Comparison of ENCODE assay signal across 16 cellular contexts in the genomic region with DNA sequence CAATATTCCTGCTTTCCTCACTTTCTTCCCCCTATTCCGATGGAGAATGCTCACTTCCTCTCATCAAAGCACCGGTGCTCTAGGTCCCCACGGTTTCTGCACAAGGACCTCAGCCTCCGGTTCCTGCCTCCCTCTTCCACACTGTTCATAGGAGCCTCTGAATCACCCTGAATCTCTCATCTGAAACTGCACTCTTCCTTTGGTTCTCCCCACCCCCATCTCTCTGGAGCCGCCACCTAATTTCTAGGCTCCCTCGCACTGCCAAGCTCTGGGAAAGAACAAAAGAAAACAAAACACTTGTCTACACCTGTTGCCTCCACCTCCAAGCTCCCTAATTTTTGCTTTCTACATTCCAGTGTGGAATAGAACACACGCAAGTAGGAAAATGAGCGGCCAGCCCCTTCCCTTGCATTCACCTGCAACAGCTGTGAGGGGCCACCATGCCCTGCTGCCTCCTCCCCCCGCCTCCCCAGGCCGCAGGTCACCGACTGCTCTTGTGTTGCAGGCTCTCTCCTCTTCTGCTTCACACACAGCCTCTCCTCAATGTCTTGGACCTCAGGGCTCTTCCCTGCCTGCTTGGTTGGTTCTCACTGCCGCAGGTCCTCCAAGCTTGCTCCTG. TPM values are rescaled to one million over a fixed set of nuclear protein-coding genes. Genes with fewer than 3 reads are reported as not detected.
DNase-seq lines count a peak whose midpoint lies in the region; ATAC-seq, FAIRE-seq and TF ChIP-seq lines count a peak whose summit lies in the region.
"Had no signal": no experiment of that assay in that cellular context is flagged by ENCODE, and none has a peak within 500 bp of the region (broad histone marks: within the 10 kb centered on the region; RNA-seq: fewer than 3 reads in every experiment).

No MANE protein-coding gene starts in this region.

- no peak overlapping the region for H3K4me3 Mint-ChIP-seq in activated CD8-positive, alpha-beta T cell treated with anti-CD3 and anti-CD28 coated beads for 36 hours
- H3K4me3 Mint-ChIP-seq: CD8-positive, alpha-beta memory T cell had no signal

- H3K36me3 Mint-ChIP-seq in activated naive CD4-positive, alpha-beta T cell treated with anti-CD3 and anti-CD28 coated beads, Interleukin-2, amount 50 U/mL, for 72 hours, result no peaks in the 10 kb centered on the region
- H3K36me3 Mint-ChIP-seq in activated CD8-positive, alpha-beta T cell treated with anti-CD3 and anti-CD28 coated beads for 36 hours (ENCODE audit: low read depth), result no peaks in the 10 kb centered on the region

- no peak for FAIRE-seq in K562 (lab: Jason Lieb, UNC)
- FAIRE-seq: H54 had no signal

- no peak for TF ChIP-seq EP300 in K562 (IDR thresholded peaks at IDR 0.05; ENCODE audit: low read length)

- H3K9me1 ChIP-seq in K562 (ENCODE audit: control insufficient read depth, insufficient read depth, low read length), result no peaks in the 10 kb centered on the region

- H4K20me1 ChIP-seq in K562 (replicated peaks; ENCODE audit: control insufficient read depth, insufficient read depth, low read length), result no peaks in the 10 kb centered on the region
- H4K20me1 ChIP-seq: BLaER1 had no signal

- peak overlapping the region; percentile 81 for H2AFZ ChIP-seq in K562 (ENCODE audit: low read depth, low read length)

- POLR2A ChIA-PET in activated CD8-positive, alpha-beta T cell treated with anti-CD3 and anti-CD28 coated beads for 36 hours (lab: Charles Lee), result no interaction called here
- POLR2A ChIA-PET in K562 (lab: Yijun Ruan, JAX), result no interaction called here

- BruUV-seq in K562 (replicated peaks; lab: Mats Ljungman, UMichigan), result no TSS peak

- no peak overlapping the region for H3K4me3 ChIP-seq in K562
- H3K4me3 ChIP-seq: BLaER1 had no signal

- H3K9me3 Mint-ChIP-seq in activated naive CD4-positive, alpha-beta T cell treated with anti-CD3 and anti-CD28 coated beads, Interleukin-2, amount 50 U/mL, for 72 hours, result no peaks in the 10 kb centered on the region
- no peaks in the 10 kb centered on the region for H3K9me3 Mint-ChIP-seq in activated CD8-positive, alpha-beta T cell treated with anti-CD3 and anti-CD28 coated beads for 36 hours
- H3K9me3 Mint-ChIP-seq: CD8-positive, alpha-beta memory T cell had no signal

- CTCF ChIA-PET in activated CD8-positive, alpha-beta T cell treated with anti-CD3 and anti-CD28 coated beads for 36 hours (lab: Charles Lee), result interaction anchor here (1.3 to 5.0 kb wide), 3 partner anchors 13 to 55 kb away, joined by 6 to 30 read pairs (median 13); no protein-coding TSS in a partner anchor
- CTCF ChIA-PET in K562 (lab: Yijun Ruan, JAX; ENCODE audit: low intra/inter-chr PET ratio), result no interaction called here

- H3K9me3 ChIP-seq in K562 (replicated peaks; ENCODE audit: control insufficient read depth, insufficient read depth, low read depth, low read length), result no peaks in the 10 kb centered on the region
- H3K9me3 ChIP-seq: BLaER1 had no signal

- no peaks in the 10 kb centered on the region; the same call in 2 of the 3 replicates for H3K36me3 ChIP-seq in K562 (ENCODE audit: control insufficient read depth, insufficient read depth, low read length)
- H3K36me3 ChIP-seq: BLaER1 had no signal

- H3K9ac ChIP-seq in K562 (ENCODE audit: insufficient read depth in 1 of 2, low read depth in 2 of 2, low read length in 2 of 2), result no peak overlapping the region
- H3K9ac ChIP-seq: BLaER1 had no signal

- H3K79me2 ChIP-seq in K562 (ENCODE audit: control insufficient read depth, insufficient read depth, low read length), result no peaks in the 10 kb centered on the region

- TF ChIP-seq CTCF in activated CD8-positive, alpha-beta T cell treated with anti-CD3 and anti-CD28 coated beads for 36 hours (IDR thresholded peaks at IDR 0.05), result no peak
- no peak for TF ChIP-seq CTCF in K562 (IDR thresholded peaks at IDR 0.05 in 2 of 3, conservative IDR thresholded peaks at IDR 0.05 in 1 of 3; ENCODE audit: insufficient read depth in 2 of 3, low read depth in 1 of 3, low read length in 3 of 3)

- no peaks in the 10 kb centered on the region for H3K27me3 ChIP-seq in K562 (ENCODE audit: control insufficient read depth in 2 of 2, insufficient read depth in 2 of 2, low read length in 2 of 2)
- H3K27me3 ChIP-seq: BLaER1 had no signal

- no peaks in the 10 kb centered on the region for H3K27me3 Mint-ChIP-seq in activated CD8-positive, alpha-beta T cell treated with anti-CD3 and anti-CD28 coated beads for 36 hours

- intact Hi-C loops in activated CD8-positive, alpha-beta T cell treated with anti-CD3 and anti-CD28 coated beads for 36 hours (cut with micrococcal nuclease), result no loop called here
- intact Hi-C loops in K562 (cut with micrococcal nuclease), result no loop called here
- intact Hi-C loops in left cardiac atrium (cut with DNase I), result no loop called here

- H3K4me1 ChIP-seq in K562 (replicated peaks in 1 of 2; ENCODE audit: control insufficient read depth in 2 of 2, insufficient read depth in 2 of 2, low read length in 2 of 2), result peaks cover 7 to 22% of the 10 kb centered on the region in 2 experiments; a peak in 4 of 5 replicates

- no peak for TF ChIP-seq POLR2A in K562 (conservative IDR thresholded peaks at IDR 0.05)

- no peak for ATAC-seq in activated naive CD4-positive, alpha-beta T cell treated with anti-CD3 and anti-CD28 coated beads, Interleukin-2, amount 50 U/mL, for 72 hours
- no peak for ATAC-seq in activated CD8-positive, alpha-beta T cell treated with anti-CD3 and anti-CD28 coated beads for 36 hours
- ATAC-seq in K562 (peak; percentile 24; the same call in 2 of the 3 replicates), left cardiac atrium (no peak)
- ATAC-seq: PC-3 had no signal

- peak overlapping the region; percentile 46 for H3K4me2 ChIP-seq in K562 (ENCODE audit: insufficient read depth, low read length)
- H3K4me2 ChIP-seq: BLaER1 had no signal

- peaks cover 41% of the 10 kb centered on the region for H3K4me1 Mint-ChIP-seq in activated CD8-positive, alpha-beta T cell treated with anti-CD3 and anti-CD28 coated beads for 36 hours (ENCODE audit: low read depth)
- H3K4me1 Mint-ChIP-seq: CD8-positive, alpha-beta memory T cell had no signal

- 43% methylated on average over 6 of the region's 12 CpGs for WGBS in K562 (ENCODE audit: insufficient coverage, low coverage, missing lambda C conversion rate)

- H3K27ac Mint-ChIP-seq in activated naive CD4-positive, alpha-beta T cell treated with anti-CD3 and anti-CD28 coated beads, Interleukin-2, amount 50 U/mL, for 72 hours, result peak overlapping the region; percentile 18 to 84
- H3K27ac Mint-ChIP-seq in activated CD8-positive, alpha-beta T cell treated with anti-CD3 and anti-CD28 coated beads for 36 hours, result peak overlapping the region; percentile 94

- in situ Hi-C loops in K562 (cut with MboI), result no loop called here

- no peak for DNase-seq in activated naive CD4-positive, alpha-beta T cell treated with anti-CD3 and anti-CD28 coated beads, Interleukin-2, amount 50 U/mL, for 72 hours (ENCODE audit: low spot score in 2 of 2)
- DNase-seq in activated naive CD4-positive, alpha-beta T cell (lab: John Stamatoyannopoulos, UW), result no peak
- DNase-seq in activated CD8-positive, alpha-beta T cell treated with anti-CD3 and anti-CD28 coated beads for 36 hours, result no peak
- DNase-seq in K562 (ENCODE audit: extremely low read depth in 1 of 4, low spot score in 3 of 4), result no peak
- DNase-seq in NCI-H2171 treated with DMSO at 0.1 percent for 48 hours (lab: John Stamatoyannopoulos, UW), result no peak
- no peak for DNase-seq in GF-D8 (lab: John Stamatoyannopoulos, UW)
- no peak for DNase-seq in left cardiac atrium
- DNase-seq: CD8-positive, alpha-beta memory T cell; Karpas-422; NCI-H1105 treated with DMSO at 0.1 percent for 48 hours; NCI-H1930; NCI-H226; NCI-H69; PC-3 had no signal

- H3K27ac ChIP-seq in K562 (ENCODE audit: extremely low read depth, low read depth, low read length), result no peak overlapping the region
- H3K27ac ChIP-seq: BLaER1 had no signal

- TF ChIP-seq RAD21 in K562 (CRISPR knock-in tag; conservative IDR thresholded peaks at IDR 0.05 in 1 of 2, IDR thresholded peaks at IDR 0.05 in 1 of 2), result no peak

RNA-seq across cellular contexts. Expression of gene FBXO15, which starts 9.6 kb away (rescaled TPM):
- total RNA-seq in activated naive CD4-positive, alpha-beta T cell treated with anti-CD3 and anti-CD28 coated beads, Interleukin-2, amount 50 U/mL, for 72 hours, result 1 to 10 TPM; 1.2 to 4.8 TPM
- total RNA-seq in activated CD8-positive, alpha-beta T cell treated with anti-CD3 and anti-CD28 coated beads for 36 hours, result 1 to 10 TPM; 2.1 TPM
- 0.26 TPM in 1 of 2 replicates, not detected in the other for total RNA-seq in K562 (2011; cell fraction: chromatin; rRNA removed; ENCODE audit: low replicate concordance)
- total RNA-seq in K562 (2011; cell fraction: nucleolus; rRNA removed), result not detected in 2 replicates
- 0.99 TPM in 1 of 2 replicates, not detected in the other for total RNA-seq in K562 (2011; cell fraction: nucleoplasm; rRNA removed)
- total RNA-seq in K562 (2014; rRNA removed), result 0.24 TPM in 1 of 2 replicates, not detected in the other
- total RNA-seq in K562 (2014; rRNA removed; fragmentation: Illumina TruSeq; extraction: Trizol), result 0.16 and 0.36 TPM in 2 replicates
- 0.26 and 0.43 TPM in 2 replicates for total RNA-seq in K562 (2015; rRNA removed; fragmentation: Illumina TruSeq; extraction: Trizol)
- 0.29 and 0.58 TPM in 2 replicates for total RNA-seq in K562 (2021)
- polyA plus RNA-seq in K562 (2011; rRNA removed), result 0.23 and 0.25 TPM in 2 replicates
- polyA plus RNA-seq in K562 (2011; cell fraction: cytosol; rRNA removed), result 0.21 TPM in 1 of 2 replicates, not detected in the other
- 0.31 and 0.40 TPM in 2 replicates for polyA plus RNA-seq in K562 (2011; cell fraction: nucleus; rRNA removed)
- 0.22 and 0.26 TPM in 2 replicates for polyA plus RNA-seq in K562 (2012)
- polyA plus RNA-seq in K562 (2014; fragmentation: Illumina TruSeq; extraction: Trizol), result 0.07 and 0.48 TPM in 2 replicates
- polyA plus RNA-seq in K562 (2014; fragmentation: Nextera tagmentation; extraction: Ambion mirVana), result under 1 TPM; 0.15 to 0.35 TPM
- 0.08 and 0.11 TPM in 2 replicates for polyA plus RNA-seq in K562 (2014; rRNA removed)
- polyA minus RNA-seq in K562 (2011; rRNA and poly(A)+ RNA removed), result 0.57 and 0.60 TPM in 2 replicates
- not detected in 2 replicates for polyA minus RNA-seq in K562 (2011; cell fraction: cytosol; rRNA and poly(A)+ RNA removed)
- polyA minus RNA-seq in K562 (2011; cell fraction: nucleus; rRNA and poly(A)+ RNA removed), result 0.13 and 0.44 TPM in 2 replicates
- total RNA-seq in left cardiac atrium, result under 1 TPM in 1 of 2 donors, not detected in 1; 0.47 TPM

RNA-seq across cellular contexts. Expression of gene TIMM21, which starts 10.3 kb away (rescaled TPM):
- 10 to 100 TPM; 61.0 TPM for total RNA-seq in activated naive CD4-positive, alpha-beta T cell treated with anti-CD3 and anti-CD28 coated beads, Interleukin-2, amount 50 U/mL, for 72 hours
- 10 to 100 TPM; 70.2 to 71.2 TPM for total RNA-seq in activated CD8-positive, alpha-beta T cell treated with anti-CD3 and anti-CD28 coated beads for 36 hours
- 57.0 and 80.6 TPM in 2 replicates for total RNA-seq in K562 (2011; cell fraction: chromatin; rRNA removed; ENCODE audit: low replicate concordance)
- 44.4 and 51.5 TPM in 2 replicates for total RNA-seq in K562 (2011; cell fraction: nucleolus; rRNA removed)
- total RNA-seq in K562 (2011; cell fraction: nucleoplasm; rRNA removed), result 66.5 and 69.2 TPM in 2 replicates
- 90.7 and 94.0 TPM in 2 replicates for total RNA-seq in K562 (2014; rRNA removed)
- total RNA-seq in K562 (2014; rRNA removed; fragmentation: Illumina TruSeq; extraction: Trizol), result 56.2 and 67.4 TPM in 2 replicates
- total RNA-seq in K562 (2015; rRNA removed; fragmentation: Illumina TruSeq; extraction: Trizol), result 60.4 and 66.1 TPM in 2 replicates
- total RNA-seq in K562 (2021), result 54.7 and 64.6 TPM in 2 replicates
- polyA plus RNA-seq in K562 (2011; rRNA removed), result 56.8 and 75.7 TPM in 2 replicates
- 33.1 and 51.2 TPM in 2 replicates for polyA plus RNA-seq in K562 (2011; cell fraction: cytosol; rRNA removed)
- 62.3 and 82.0 TPM in 2 replicates for polyA plus RNA-seq in K562 (2011; cell fraction: nucleus; rRNA removed)
- 32.8 and 87.1 TPM in 2 replicates for polyA plus RNA-seq in K562 (2012)
- 83.3 and 84.8 TPM in 2 replicates for polyA plus RNA-seq in K562 (2014; fragmentation: Illumina TruSeq; extraction: Trizol)
- polyA plus RNA-seq in K562 (2014; fragmentation: Nextera tagmentation; extraction: Ambion mirVana), result 100 to 1,000 TPM; 187 to 229 TPM
- 114 and 154 TPM in 2 replicates for polyA plus RNA-seq in K562 (2014; rRNA removed)
- 58.6 and 78.6 TPM in 2 replicates for polyA minus RNA-seq in K562 (2011; rRNA and poly(A)+ RNA removed)
- polyA minus RNA-seq in K562 (2011; cell fraction: cytosol; rRNA and poly(A)+ RNA removed), result 20.8 and 22.0 TPM in 2 replicates
- polyA minus RNA-seq in K562 (2011; cell fraction: nucleus; rRNA and poly(A)+ RNA removed), result 22.3 and 50.8 TPM in 2 replicates
- 100 to 1,000 TPM in 1 of 2 donors, 10 to 100 TPM in 1; 95.3 to 114 TPM for total RNA-seq in left cardiac atrium
